Comparison of ENCODE assay signal across 8 cellular contexts in genomic region chr13:97975851-97976550, GRCh38. TPM values are rescaled to one million over a fixed set of nuclear protein-coding genes. Genes with fewer than 3 reads are reported as not detected.
A peak's percentile ranks its signal among the peaks of the same experiment; 100 is the strongest.
DNase-seq lines count a peak whose midpoint lies in the region; ATAC-seq and TF ChIP-seq lines count a peak whose summit lies in the region.

No MANE protein-coding gene starts in this region.

- TF ChIP-seq CTCF in left ventricle myocardium inferior (IDR thresholded peaks at IDR 0.05; ENCODE audit: borderline replicate concordance) (no peak), upper lobe of right lung (IDR thresholded peaks at IDR 0.05) (no peak)

- peak overlapping the region; percentile 85 to 95 (median 88) for H3K4me3 Mint-ChIP-seq in T-cell

- H3K27me3 Mint-ChIP-seq in T-cell, result peaks cover 0 to 1% of the 10 kb centered on the region in 2 donors

- H3K36me3 ChIP-seq in left ventricle myocardium inferior, result no peaks in the 10 kb centered on the region
- no peaks in the 10 kb centered on the region for H3K36me3 ChIP-seq in upper lobe of right lung

- H3K4me3 ChIP-seq in left ventricle myocardium inferior, result peak overlapping the region; percentile 90
- H3K4me3 ChIP-seq in upper lobe of right lung, result peak overlapping the region; percentile 73

- CTCF ChIA-PET in T-cell (lab: Charles Lee), result no interaction called here

- peaks cover 38 to 43% (median 40%) of the 10 kb centered on the region in 3 donors for H3K4me1 Mint-ChIP-seq in T-cell

- no peaks in the 10 kb centered on the region for H3K9me3 Mint-ChIP-seq in T-cell

- POLR2A ChIA-PET in T-cell (lab: Charles Lee), result no interaction called here

- H3K27me3 ChIP-seq in left ventricle myocardium inferior (ENCODE audit: low read depth), result no peaks in the 10 kb centered on the region
- no peaks in the 10 kb centered on the region for H3K27me3 ChIP-seq in upper lobe of right lung

- no peaks in the 10 kb centered on the region for H3K36me3 Mint-ChIP-seq in T-cell

- ATAC-seq in GM18498 (IDR thresholded peaks at IDR 0.05; ENCODE audit: unreplicated experiment), result peak; percentile 86
- ATAC-seq in HG02840 (IDR thresholded peaks at IDR 0.05; ENCODE audit: low FRiP score, unreplicated experiment), result peak; percentile 88
- peak; percentile 92 to 97 (median 92) for ATAC-seq in T-cell (replicated peaks in 1 of 4)
- ATAC-seq in upper lobe of right lung, result peak; percentile 99

- H3K9me3 ChIP-seq in left ventricle myocardium inferior (replicated peaks) (no peaks in the 10 kb centered on the region), upper lobe of right lung (no peaks in the 10 kb centered on the region)

- H3K4me1 ChIP-seq in left ventricle myocardium inferior (peaks cover 37% of the 10 kb centered on the region), upper lobe of right lung (peaks cover 19% of the 10 kb centered on the region)

- peak overlapping the region; percentile 85 to 90 for H3K27ac Mint-ChIP-seq in T-cell

- intact Hi-C loops in left ventricle myocardium inferior (cut with micrococcal nuclease) (no loop called here), posterior vena cava (cut with DNase I) (loop anchor here in 1 of 2 donors (10.0 kb wide), 1 partner anchor 121 kb away; no protein-coding TSS in a partner anchor), upper lobe of right lung (cut with DNase I) (no loop called here)

- DNase-seq in NCI-H1436 (lab: John Stamatoyannopoulos, UW) (peak; percentile 90), T-cell (peak in 31 of 34 experiments; percentile 12 to 93 (median 85)), amniotic epithelial cell (ENCODE audit: low read depth) (peak; percentile 72), left ventricle myocardium inferior (peak; percentile 92), posterior vena cava (ENCODE audit: low spot score) (peak; percentile 96), upper lobe of right lung (no peak)

- H3K27ac ChIP-seq in left ventricle myocardium inferior (replicated peaks) (peak overlapping the region; percentile 95), upper lobe of right lung (peak overlapping the region; percentile 92)

RNA-seq across cellular contexts. Expression of gene IPO5, which starts 22.5 kb away (rescaled TPM):
- total RNA-seq in T-cell, result 10 to 100 TPM; 70.7 to 81.6 (median 75.7) TPM
- total RNA-seq in left ventricle myocardium inferior, result 113 TPM
- 100 to 1,000 TPM; 130 to 180 TPM for total RNA-seq in posterior vena cava
- total RNA-seq in upper lobe of right lung, result 88.6 TPM
